In the genomic region with DNA sequence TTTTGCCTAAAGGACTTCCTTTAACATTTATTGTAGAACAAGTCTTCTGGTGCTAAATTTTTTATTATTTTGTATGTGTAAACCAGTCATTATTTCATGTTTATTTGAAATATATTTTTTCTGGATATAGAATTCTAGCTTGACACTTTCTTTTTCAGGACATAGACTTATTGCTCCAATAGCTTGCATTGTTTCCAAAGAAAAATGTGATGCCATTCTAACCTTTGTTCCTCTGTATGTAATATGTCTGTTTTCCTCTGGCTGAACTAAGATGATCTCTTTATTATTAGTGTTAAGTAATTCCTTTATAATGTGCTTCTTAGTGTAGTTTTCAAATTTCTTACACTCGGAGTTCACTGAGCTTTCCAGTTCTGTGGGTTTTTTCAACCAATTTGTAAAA, we compare ENCODE assay signal across 7 cellular contexts.
"Had no signal": no experiment of that assay in that cellular context is flagged by ENCODE, and none has a peak within 500 bp of the region (broad histone marks: within the 10 kb centered on the region; RNA-seq: fewer than 3 reads in every experiment).

No MANE protein-coding gene starts in this region.

- H3K27ac ChIP-seq: HL-60, KMS-11 had no signal

- H3K4me3 ChIP-seq: K562 had no signal

- DNase-seq: IMR-90, KBM-7, KG1 had no signal

- FAIRE-seq: HepG2, K562 had no signal
